Comparison of ENCODE assay signal across 10 cellular contexts in the genomic region with DNA sequence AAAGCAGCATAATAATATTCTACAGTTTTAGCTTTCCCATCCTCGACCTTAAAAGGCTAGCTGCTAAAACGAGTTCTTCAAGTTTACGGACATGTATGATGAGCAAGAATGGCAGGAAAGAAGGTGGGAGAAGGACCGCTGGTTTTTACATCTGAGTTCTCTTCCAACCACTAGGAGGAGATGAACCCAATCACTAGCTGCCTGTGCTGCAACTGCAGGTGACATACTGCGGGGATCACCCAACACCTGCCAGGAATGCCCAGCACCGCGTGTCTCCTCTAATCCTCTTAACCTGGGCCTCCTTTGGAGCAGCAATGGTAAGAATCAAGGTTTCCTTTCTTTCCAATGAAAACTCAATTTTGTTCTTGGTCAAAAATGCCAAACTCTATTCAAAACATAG. TPM values are rescaled to one million over a fixed set of nuclear protein-coding genes. Genes with fewer than 3 reads are reported as not detected.
DNase-seq lines count a peak whose midpoint lies in the region; ATAC-seq and TF ChIP-seq lines count a peak whose summit lies in the region.
"Had no signal": no experiment of that assay in that cellular context is flagged by ENCODE, and none has a peak within 500 bp of the region (broad histone marks: within the 10 kb centered on the region; RNA-seq: fewer than 3 reads in every experiment).

No MANE protein-coding gene starts in this region.

- no peaks in the 10 kb centered on the region for H3K27me3 Mint-ChIP-seq in stimulated activated memory B cell treated with anti-CD40 and anti-IgM and Interleukin-4, amounts not matched to agents 10 μg/mL and 1 μg/mL and 100 μg/mL, for 72 hours
- H3K27me3 Mint-ChIP-seq in activated T-cell treated with anti-CD3 and anti-CD28 coated beads, Interleukin-2, amount 50 U/mL, for 4 hours (ENCODE audit: low read depth), result no peaks in the 10 kb centered on the region
- H3K27me3 Mint-ChIP-seq: B cell had no signal

- peak; percentile 45 for ATAC-seq in stimulated activated memory B cell treated with anti-CD40 and anti-IgM and Interleukin-4, amounts not matched to agents 10 μg/mL and 1 μg/mL and 100 μg/mL, for 72 hours
- ATAC-seq in activated T-cell treated with anti-CD3 and anti-CD28 coated beads, Interleukin-2, amount 50 U/mL, for 4 hours, result no peak
- ATAC-seq in GM18873 (IDR thresholded peaks at IDR 0.05; ENCODE audit: low FRiP score, unreplicated experiment) (no peak), HG02798 (IDR thresholded peaks at IDR 0.05; ENCODE audit: poor library complexity, unreplicated experiment) (no peak)

- H3K4me2 ChIP-seq in fibroblast of lung (ENCODE audit: extremely low read depth, insufficient read depth, low read length), result no peak overlapping the region

- H3K36me3 ChIP-seq in fibroblast of lung (ENCODE audit: control insufficient read depth, insufficient read depth, low read length), result peaks cover 27% of the 10 kb centered on the region

- no peak overlapping the region for H3K4me3 Mint-ChIP-seq in stimulated activated memory B cell treated with anti-CD40 and anti-IgM and Interleukin-4, amounts not matched to agents 10 μg/mL and 1 μg/mL and 100 μg/mL, for 72 hours
- no peak overlapping the region for H3K4me3 Mint-ChIP-seq in activated T-cell treated with anti-CD3 and anti-CD28 coated beads, Interleukin-2, amount 50 U/mL, for 4 hours
- H3K4me3 Mint-ChIP-seq: B cell had no signal

- no peak overlapping the region for H2AFZ ChIP-seq in fibroblast of lung (ENCODE audit: low read length)

- peak; percentile 33 for DNase-seq in NCI-H2107 treated with DMSO at 0.1 percent for 48 hours (lab: John Stamatoyannopoulos, UW; ENCODE audit: unreplicated experiment)
- no peak for DNase-seq in NCI-H2107 (lab: John Stamatoyannopoulos, UW)
- peak; percentile 53 for DNase-seq in NCI-H82 treated with DMSO at 0.1 percent for 48 hours (lab: John Stamatoyannopoulos, UW; ENCODE audit: unreplicated experiment)
- peak in 1 of 2 donors; percentile 17 for DNase-seq in fibroblast of lung (ENCODE audit: low read depth in 2 of 2)
- DNase-seq in activated T-cell treated with anti-CD3 and anti-CD28 coated beads, Interleukin-2, amount 50 U/mL, for 4 hours, result no peak
- DNase-seq: NCI-H2029 had no signal

- H3K4me1 ChIP-seq in fibroblast of lung (ENCODE audit: control insufficient read depth, extremely low read depth, insufficient read depth, low read length), result no peaks in the 10 kb centered on the region

- H3K9me3 Mint-ChIP-seq in stimulated activated memory B cell treated with anti-CD40 and anti-IgM and Interleukin-4, amounts not matched to agents 10 μg/mL and 1 μg/mL and 100 μg/mL, for 72 hours, result no peaks in the 10 kb centered on the region
- H3K9me3 Mint-ChIP-seq in activated T-cell treated with anti-CD3 and anti-CD28 coated beads, Interleukin-2, amount 50 U/mL, for 4 hours, result no peaks in the 10 kb centered on the region

- H3K36me3 Mint-ChIP-seq in stimulated activated memory B cell treated with anti-CD40 and anti-IgM and Interleukin-4, amounts not matched to agents 10 μg/mL and 1 μg/mL and 100 μg/mL, for 72 hours, result peaks cover 30% of the 10 kb centered on the region
- H3K36me3 Mint-ChIP-seq in activated T-cell treated with anti-CD3 and anti-CD28 coated beads, Interleukin-2, amount 50 U/mL, for 4 hours (ENCODE audit: insufficient read depth), result peaks cover 18% of the 10 kb centered on the region

- peak; percentile 12 to 51 for TF ChIP-seq CTCF in fibroblast of lung (conservative IDR thresholded peaks at IDR 0.05 in 1 of 2, IDR thresholded peaks at IDR 0.05 in 1 of 2; ENCODE audit: low read depth in 1 of 2, low read length in 2 of 2)

- no peaks in the 10 kb centered on the region for H3K9me3 ChIP-seq in fibroblast of lung (ENCODE audit: control insufficient read depth, insufficient read depth, low read depth, low read length)

- H3K9ac ChIP-seq in fibroblast of lung (ENCODE audit: insufficient read depth, low read length), result no peak overlapping the region

- no peaks in the 10 kb centered on the region for H3K4me1 Mint-ChIP-seq in stimulated activated memory B cell treated with anti-CD40 and anti-IgM and Interleukin-4, amounts not matched to agents 10 μg/mL and 1 μg/mL and 100 μg/mL, for 72 hours
- H3K4me1 Mint-ChIP-seq in activated T-cell treated with anti-CD3 and anti-CD28 coated beads, Interleukin-2, amount 50 U/mL, for 4 hours (ENCODE audit: low read depth), result no peaks in the 10 kb centered on the region
- H3K4me1 Mint-ChIP-seq: B cell had no signal

- peaks cover 41% of the 10 kb centered on the region for H3K79me2 ChIP-seq in fibroblast of lung (ENCODE audit: control insufficient read depth, insufficient read depth, low read length)

- no peak overlapping the region for H3K4me3 ChIP-seq in fibroblast of lung (replicated peaks in 1 of 4; ENCODE audit: control extremely low read depth in 1 of 4, insufficient read depth in 1 of 4, low read depth in 3 of 4, low read length in 4 of 4)

- no peak overlapping the region for H3K27ac ChIP-seq in fibroblast of lung (ENCODE audit: insufficient read depth, low read length)

- H3K27me3 ChIP-seq in fibroblast of lung (ENCODE audit: control insufficient read depth, insufficient read depth, low read length), result no peaks in the 10 kb centered on the region

- no peak overlapping the region for H3K27ac Mint-ChIP-seq in stimulated activated memory B cell treated with anti-CD40 and anti-IgM and Interleukin-4, amounts not matched to agents 10 μg/mL and 1 μg/mL and 100 μg/mL, for 72 hours
- H3K27ac Mint-ChIP-seq: B cell had no signal

- no peaks in the 10 kb centered on the region for H4K20me1 ChIP-seq in fibroblast of lung (ENCODE audit: control insufficient read depth, extremely low read depth, insufficient read depth, low read length)

RNA-seq across cellular contexts. Expression of gene TOR3A, which starts 23.5 kb away (rescaled TPM):
- 32.9 and 62.1 TPM in 2 replicates for total RNA-seq in fibroblast of lung
- polyA plus RNA-seq in fibroblast of lung, result 24.0 and 24.1 TPM in 2 replicates
- polyA plus RNA-seq in fibroblast of lung (2012), result 22.6 and 25.8 TPM in 2 replicates
- 74.7 and 109 TPM in 2 replicates for polyA minus RNA-seq in fibroblast of lung (ENCODE audit: low replicate concordance)
- total RNA-seq in activated T-cell treated with anti-CD3 and anti-CD28 coated beads, Interleukin-2, amount 50 U/mL, for 4 hours, result 10 to 100 TPM; 38.7 to 39.9 (median 39.8) TPM

Comparison
In these comparisons a context has a peak if more than half of its experiments do, and no peak if none do; other contexts are left out.
1. DNase-seq: peak in NCI-H2107 treated with DMSO at 0.1 percent for 48 hours (single experiment) and NCI-H82 treated with DMSO at 0.1 percent for 48 hours (single experiment); none in NCI-H2107 (single experiment) and activated T-cell treated with anti-CD3 and anti-CD28 coated beads, Interleukin-2, amount 50 U/mL, for 4 hours (single experiment).